ENCODE assay signal across 8 cellular contexts in the genomic region with DNA sequence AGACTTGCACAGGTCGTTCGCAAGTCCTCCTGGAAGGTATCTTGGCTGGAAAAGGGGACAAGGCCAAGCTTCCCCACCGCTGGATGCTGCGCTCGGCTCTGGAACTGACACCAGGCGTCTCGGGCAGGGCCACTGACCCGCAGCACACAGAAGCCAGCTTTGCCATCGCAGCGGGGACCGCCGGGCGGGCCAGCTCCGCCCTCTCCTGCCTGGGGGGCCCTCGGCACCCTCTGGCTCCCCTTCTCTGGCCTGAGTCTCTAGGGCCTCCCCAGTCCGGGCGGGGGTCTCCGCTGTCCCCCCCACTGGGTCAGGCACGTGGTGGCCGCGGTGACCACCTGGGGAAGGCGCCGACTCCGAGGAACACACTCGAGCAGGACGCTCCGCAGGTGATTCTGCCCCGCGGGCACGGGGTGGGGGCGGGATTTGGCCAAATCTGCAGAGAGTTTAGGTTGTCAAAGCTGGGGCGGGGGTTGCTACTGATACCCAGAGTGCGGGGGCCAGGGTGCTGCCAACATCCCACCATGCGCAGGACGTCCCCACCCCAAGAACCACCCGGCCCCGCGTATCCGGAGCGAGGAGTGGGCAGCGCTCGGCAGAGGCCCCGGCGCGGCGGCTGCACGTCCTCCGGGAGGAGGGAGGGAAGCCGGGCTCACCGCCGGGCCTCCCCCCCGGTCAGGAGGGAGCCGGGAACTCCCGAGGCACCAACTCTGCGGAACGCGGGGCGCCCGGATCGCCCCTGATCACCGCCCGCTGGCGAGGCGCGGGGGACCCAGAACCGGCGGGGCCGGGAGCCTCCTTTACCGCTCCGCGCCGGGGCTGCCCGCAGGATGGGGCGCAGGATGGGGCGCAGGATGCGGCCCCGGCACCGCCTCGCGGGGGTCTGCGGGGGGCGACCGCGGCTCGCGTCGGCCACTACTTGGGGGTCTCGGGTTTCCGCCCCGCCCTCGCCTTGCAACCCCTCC. TPM values are rescaled to one million over a fixed set of nuclear protein-coding genes. Genes with fewer than 3 reads are reported as not detected.
DNase-seq lines count a peak whose midpoint lies in the region; ATAC-seq and TF ChIP-seq lines count a peak whose summit lies in the region.

No MANE protein-coding gene starts in this region.

- peak; percentile 48 for DNase-seq in NCI-H345 (lab: John Stamatoyannopoulos, UW)
- no peak for DNase-seq in NCI-H345 treated with DMSO at 0.1 percent for 48 hours (lab: John Stamatoyannopoulos, UW; ENCODE audit: unreplicated experiment)
- DNase-seq in activated CD4-positive, alpha-beta memory T cell treated with anti-CD3 and anti-CD28 coated beads for 36 hours, result peak; percentile 32
- DNase-seq in heart left ventricle, result no peak
- peak; percentile 80 for DNase-seq in sigmoid colon

- TF ChIP-seq CTCF in heart left ventricle (IDR thresholded peaks at IDR 0.05) (no peak), sigmoid colon (IDR thresholded peaks at IDR 0.05) (no peak)

- peak overlapping the region; percentile 45 for H3K4me3 Mint-ChIP-seq in activated CD4-positive, alpha-beta memory T cell treated with anti-CD3 and anti-CD28 coated beads for 36 hours

- ATAC-seq in heart left ventricle, result peak in 2 of 4 donors; percentile 3 to 11
- no peak for ATAC-seq in GM18858 (IDR thresholded peaks at IDR 0.05; ENCODE audit: unreplicated experiment)
- ATAC-seq in HG03432 (IDR thresholded peaks at IDR 0.05; ENCODE audit: unreplicated experiment), result no peak
- no peak for ATAC-seq in HG03442 (IDR thresholded peaks at IDR 0.05; ENCODE audit: unreplicated experiment)

- peaks cover 17% of the 10 kb centered on the region for H3K36me3 Mint-ChIP-seq in activated CD4-positive, alpha-beta memory T cell treated with anti-CD3 and anti-CD28 coated beads for 36 hours

- POLR2A ChIA-PET in activated CD4-positive, alpha-beta memory T cell treated with anti-CD3 and anti-CD28 coated beads for 36 hours (lab: Charles Lee), result interaction anchor here (0.6 to 1.1 kb wide), 3 partner anchors 27 to 168 kb away, joined by 3 to 10 read pairs (median 3); no protein-coding TSS in a partner anchor

- H3K36me3 ChIP-seq in heart left ventricle (peaks cover 0 to 23% (median 0%) of the 10 kb centered on the region in 9 donors), sigmoid colon (no peaks in the 10 kb centered on the region)

- H3K4me3 ChIP-seq in heart left ventricle, result peak overlapping the region; percentile 56 to 98 (median 82)
- H3K4me3 ChIP-seq in sigmoid colon, result peak overlapping the region; percentile 35 to 97 (median 90)

- H3K27me3 ChIP-seq in heart left ventricle (no peaks in the 10 kb centered on the region), sigmoid colon (no peaks in the 10 kb centered on the region)

- intact Hi-C loops in activated CD4-positive, alpha-beta memory T cell treated with anti-CD3 and anti-CD28 coated beads for 36 hours (cut with micrococcal nuclease), result no loop called here
- intact Hi-C loops in heart left ventricle (cut with DNase I), result no loop called here
- intact Hi-C loops in sigmoid colon (cut with DNase I), result loop anchor here (1.0 kb wide), 1 partner anchor 26 kb away; no protein-coding TSS in a partner anchor

- 5 to 33% (median 7%) methylated on average over 12 to 91 of the region's 91 CpGs for WGBS in heart left ventricle, 4 donors
- 2 to 6% methylated on average over 91 of the region's 91 CpGs for WGBS in sigmoid colon, 2 donors

- CTCF ChIA-PET in activated CD4-positive, alpha-beta memory T cell treated with anti-CD3 and anti-CD28 coated beads for 36 hours (lab: Charles Lee), result interaction anchor here (0.7 kb wide), 1 partner anchor 93 kb away, joined by 3 read pairs; no protein-coding TSS in a partner anchor

- H3K27ac ChIP-seq in heart left ventricle, result peak overlapping the region in 10 of 12 donors; percentile 50 to 83 (median 67)
- peak overlapping the region; percentile 72 to 96 (median 80) for H3K27ac ChIP-seq in sigmoid colon

- H3K4me1 ChIP-seq in heart left ventricle (peaks cover 0 to 47% (median 31%) of the 10 kb centered on the region in 12 donors), sigmoid colon (peaks cover 0 to 39% (median 32%) of the 10 kb centered on the region in 4 donors)

- peaks cover 14% of the 10 kb centered on the region for H3K27me3 Mint-ChIP-seq in activated CD4-positive, alpha-beta memory T cell treated with anti-CD3 and anti-CD28 coated beads for 36 hours

- H3K27ac Mint-ChIP-seq in activated CD4-positive, alpha-beta memory T cell treated with anti-CD3 and anti-CD28 coated beads for 36 hours, result no peak overlapping the region

- peaks cover 20% of the 10 kb centered on the region for H3K4me1 Mint-ChIP-seq in activated CD4-positive, alpha-beta memory T cell treated with anti-CD3 and anti-CD28 coated beads for 36 hours (ENCODE audit: low read depth)

- TF ChIP-seq EP300 in sigmoid colon (IDR thresholded peaks at IDR 0.05), result no peak

- TF ChIP-seq POLR2A in heart left ventricle (IDR thresholded peaks at IDR 0.05) (no peak), sigmoid colon (IDR thresholded peaks at IDR 0.05) (no peak)

- H3K9me3 ChIP-seq in heart left ventricle, result no peaks in the 10 kb centered on the region
- H3K9me3 ChIP-seq in sigmoid colon, result no peaks in the 10 kb centered on the region

- H3K9me3 Mint-ChIP-seq in activated CD4-positive, alpha-beta memory T cell treated with anti-CD3 and anti-CD28 coated beads for 36 hours, result no peaks in the 10 kb centered on the region

RNA-seq across cellular contexts. Expression of a gene that starts 0.8 kb away (rescaled TPM):
- 10 to 100 TPM; 62.8 to 71.1 TPM for total RNA-seq in activated CD4-positive, alpha-beta memory T cell treated with anti-CD3 and anti-CD28 coated beads for 36 hours
- total RNA-seq in heart left ventricle (100 to 1,000 TPM in 1 of 9 donors, 10 to 100 TPM in 8; 60.6 to 121 (median 79.5) TPM), sigmoid colon (10 to 100 TPM; 26.8 to 53.6 (median 29.8) TPM)
- polyA plus RNA-seq in heart left ventricle (100 to 1,000 TPM in 1 of 2 donors, 10 to 100 TPM in 1; 59.4 to 144 TPM), sigmoid colon (100 to 1,000 TPM in 1 of 3 donors, 10 to 100 TPM in 2; 93.1 to 116 (median 99.6) TPM)

Comparison
In these comparisons a context has a peak if more than half of its experiments do, and no peak if none do; other contexts are left out.
1. DNase-seq: peak in NCI-H345 (single experiment), activated CD4-positive, alpha-beta memory T cell treated with anti-CD3 and anti-CD28 coated beads for 36 hours (single experiment) and sigmoid colon (single experiment); none in NCI-H345 treated with DMSO at 0.1 percent for 48 hours (single experiment) and heart left ventricle (0 of 5).